Comparison of ENCODE assay signal across 23 cellular contexts in the genomic region with DNA sequence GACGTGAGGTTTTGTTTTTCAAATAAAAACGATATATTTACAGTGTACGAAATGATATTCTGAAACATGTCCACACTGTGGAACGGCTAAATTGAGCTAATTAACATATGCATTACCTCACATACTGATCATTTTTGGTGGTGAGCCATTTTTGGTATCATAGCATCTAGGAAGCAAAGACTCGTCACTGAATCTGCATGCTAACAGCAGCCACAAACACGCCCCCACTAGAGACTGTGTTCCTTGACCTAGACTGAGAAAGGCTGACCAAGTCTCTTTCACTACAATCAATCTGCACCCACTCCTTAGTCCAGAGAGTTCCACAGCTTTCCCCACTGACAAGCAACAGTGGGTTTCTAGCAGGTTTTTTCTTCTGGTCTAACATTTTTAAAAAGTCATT. TPM values are rescaled to one million over a fixed set of nuclear protein-coding genes. Genes with fewer than 3 reads are reported as not detected.
DNase-seq lines count a peak whose midpoint lies in the region; ATAC-seq and TF ChIP-seq lines count a peak whose summit lies in the region.
"Had no signal": no experiment of that assay in that cellular context is flagged by ENCODE, and none has a peak within 500 bp of the region (broad histone marks: within the 10 kb centered on the region; RNA-seq: fewer than 3 reads in every experiment).

No MANE protein-coding gene starts in this region.

- H2AFZ ChIP-seq in osteoblast (ENCODE audit: low read length), result no peak overlapping the region

- no peak for ATAC-seq in HG02938 (IDR thresholded peaks at IDR 0.05; ENCODE audit: unreplicated experiment)
- ATAC-seq: right cardiac atrium, T-helper 17 cell had no signal

- H3K4me1 ChIP-seq in osteoblast (ENCODE audit: insufficient read depth, low read length), result peaks cover 16% of the 10 kb centered on the region
- H3K4me1 ChIP-seq: A549, HAP-1, SJCRH30, upper lobe of left lung had no signal

- H3K4me3 ChIP-seq in astrocyte of the cerebellum (ENCODE audit: low read depth, low read length), result no peak overlapping the region
- no peak overlapping the region for H3K4me3 ChIP-seq in osteoblast (ENCODE audit: insufficient read depth, low read length)
- H3K4me3 ChIP-seq: A549, HAP-1, SJCRH30, upper lobe of left lung had no signal

- H3K9me3 Mint-ChIP-seq in activated T-cell treated with anti-CD3 and anti-CD28 coated beads, Interleukin-2, amount 50 U/mL, for 24 hours, result no peaks in the 10 kb centered on the region
- no peaks in the 10 kb centered on the region for H3K9me3 Mint-ChIP-seq in HFFc6
- H3K9me3 Mint-ChIP-seq: activated naive CD8-positive, alpha-beta T cell treated with anti-CD3 and anti-CD28 coated beads, Interleukin-2, amount 10 ng/mL, durations not matched to agents 7 days and 5 days; activated T-helper 1 cell treated with anti-CD3 and anti-CD28 coated beads, Interleukin-12 subunit alpha, Interleukin-12 subunit beta, Interleukin-2, Interleukin-4 antibody, amounts not matched to agents 30 ng/mL and 10 ng/mL and 1 ng/mL, durations not matched to agents 14 hours and 24 hours and 36 hours; CD14-positive monocyte had no signal

- H3K36me3 ChIP-seq in osteoblast (ENCODE audit: insufficient read depth, low read length), result peaks cover 79% of the 10 kb centered on the region

- in situ Hi-C loops in astrocyte of the cerebellum (cut with HindIII; ENCODE audit: low sequenced_read_pairs), result no loop called here

- H3K27me3 ChIP-seq in osteoblast (ENCODE audit: insufficient read depth, low read length), result no peaks in the 10 kb centered on the region
- H3K27me3 ChIP-seq: SJCRH30, upper lobe of left lung had no signal

- peaks cover 3% of the 10 kb centered on the region for H3K4me1 Mint-ChIP-seq in activated T-cell treated with anti-CD3 and anti-CD28 coated beads, Interleukin-2, amount 50 U/mL, for 24 hours (ENCODE audit: low read depth)
- peaks cover 26% of the 10 kb centered on the region for H3K4me1 Mint-ChIP-seq in HFFc6 (ENCODE audit: low read depth)

- no peaks in the 10 kb centered on the region for H3K27me3 Mint-ChIP-seq in activated T-cell treated with anti-CD3 and anti-CD28 coated beads, Interleukin-2, amount 50 U/mL, for 24 hours
- no peaks in the 10 kb centered on the region; the same call in 1 of the 2 replicates for H3K27me3 Mint-ChIP-seq in HFFc6 (ENCODE audit: insufficient read depth)
- H3K27me3 Mint-ChIP-seq: activated naive CD8-positive, alpha-beta T cell treated with anti-CD3 and anti-CD28 coated beads, Interleukin-2, amount 10 ng/mL, durations not matched to agents 7 days and 5 days; T-helper 17 cell had no signal

- H3K4me3 Mint-ChIP-seq in activated T-cell treated with anti-CD3 and anti-CD28 coated beads, Interleukin-2, amount 50 U/mL, for 24 hours, result no peak overlapping the region
- H3K4me3 Mint-ChIP-seq in HFFc6, result no peak overlapping the region; the same call in 1 of the 2 replicates
- H3K4me3 Mint-ChIP-seq: activated naive CD8-positive, alpha-beta T cell treated with anti-CD3 and anti-CD28 coated beads, Interleukin-2, amount 10 ng/mL, durations not matched to agents 7 days and 5 days; activated T-helper 1 cell treated with anti-CD3 and anti-CD28 coated beads, Interleukin-12 subunit alpha, Interleukin-12 subunit beta, Interleukin-2, Interleukin-4 antibody, amounts not matched to agents 30 ng/mL and 10 ng/mL and 1 ng/mL, durations not matched to agents 14 hours and 24 hours and 36 hours; CD14-positive monocyte; T-helper 17 cell had no signal

- H3K27ac ChIP-seq in osteoblast (ENCODE audit: low read depth, low read length), result peak overlapping the region; percentile 64
- H3K27ac ChIP-seq: A549, SJCRH30, upper lobe of left lung had no signal

- peak overlapping the region; percentile 72 for H3K27ac Mint-ChIP-seq in activated T-cell treated with anti-CD3 and anti-CD28 coated beads, Interleukin-2, amount 50 U/mL, for 24 hours
- H3K27ac Mint-ChIP-seq in HFFc6, result peak overlapping the region; percentile 68
- H3K27ac Mint-ChIP-seq: activated T-helper 1 cell treated with anti-CD3 and anti-CD28 coated beads, Interleukin-12 subunit alpha, Interleukin-12 subunit beta, Interleukin-2, Interleukin-4 antibody, amounts not matched to agents 30 ng/mL and 10 ng/mL and 1 ng/mL, durations not matched to agents 14 hours and 24 hours and 36 hours; T-helper 17 cell had no signal

- peaks cover 69% of the 10 kb centered on the region for H3K79me2 ChIP-seq in osteoblast (ENCODE audit: insufficient read depth, low read length)

- no peaks in the 10 kb centered on the region for H3K9me3 ChIP-seq in osteoblast (ENCODE audit: low read depth, low read length)
- H3K9me3 ChIP-seq: A549, HAP-1, SJCRH30, upper lobe of left lung had no signal

- no peak for DNase-seq in activated T-cell treated with anti-CD3 and anti-CD28 coated beads, Interleukin-2, amount 50 U/mL, for 24 hours
- DNase-seq in activated T-cell treated with anti-CD3 and anti-CD28 coated beads, Interleukin-2, amount 50 U/mL, for 48 hours, result no peak
- DNase-seq in HFFc6, result peak; percentile 65
- peak; percentile 57 for DNase-seq in astrocyte of the cerebellum (ENCODE audit: low read depth)
- DNase-seq in osteoblast (ENCODE audit: insufficient read length, low spot score, missing footprints), result no peak
- no peak for DNase-seq in RKO (ENCODE audit: low spot score)
- no peak for DNase-seq in NCI-H1436 treated with DMSO at 0.1 percent for 48 hours (lab: John Stamatoyannopoulos, UW)
- DNase-seq: activated naive CD8-positive, alpha-beta T cell treated with anti-CD3 and anti-CD28 coated beads, Interleukin-2, amount 10 ng/mL, durations not matched to agents 7 days and 5 days; cortex of kidney; GDM1; NCI-H1105 treated with DMSO at 0.1 percent for 48 hours; NCI-H2081 treated with DMSO at 0.1 percent for 48 hours; right cardiac atrium; SJCRH30; T-helper 17 cell; upper lobe of left lung had no signal

- peak overlapping the region; percentile 7 for H3K4me2 ChIP-seq in osteoblast (ENCODE audit: insufficient read depth, low read length)
- H3K4me2 ChIP-seq: A549 had no signal

- peaks cover 33% of the 10 kb centered on the region for H4K20me1 ChIP-seq in osteoblast (ENCODE audit: insufficient read depth, low read length)

- H3K36me3 Mint-ChIP-seq in activated T-cell treated with anti-CD3 and anti-CD28 coated beads, Interleukin-2, amount 50 U/mL, for 24 hours (ENCODE audit: low read depth), result peaks cover 82% of the 10 kb centered on the region
- peaks cover 23% of the 10 kb centered on the region for H3K36me3 Mint-ChIP-seq in HFFc6 (ENCODE audit: low read depth)

- TF ChIP-seq CTCF in HFFc6 (IDR thresholded peaks at IDR 0.05) (no peak), astrocyte of the cerebellum (IDR thresholded peaks at IDR 0.05; ENCODE audit: low read depth, low read length, missing control alignments) (no peak), osteoblast (IDR thresholded peaks at IDR 0.05; ENCODE audit: extremely low read depth, low read depth, low read length) (no peak)

RNA-seq across cellular contexts. Expression of a gene that starts 29.5 kb away (rescaled TPM):
- 100 to 1,000 TPM; 121 to 140 (median 133) TPM for total RNA-seq in HFFc6 (2021; fragmentation: NEBNext Ultra II Directional; extraction: Animal tissue kit (Norgen Biotek cat#: 25700))
- 97.8 and 118 TPM in 2 replicates for total RNA-seq in osteoblast

RNA-seq across cellular contexts. Expression of a gene that starts 29.6 kb away (rescaled TPM):
- 10 to 100 TPM; 14.3 to 19.6 (median 17.2) TPM for total RNA-seq in HFFc6 (2021; fragmentation: NEBNext Ultra II Directional; extraction: Animal tissue kit (Norgen Biotek cat#: 25700))
- total RNA-seq in osteoblast, result 2.9 and 11.5 TPM in 2 replicates

RNA-seq across cellular contexts. Expression of a gene that starts 48.9 kb away (rescaled TPM):
- total RNA-seq in HFFc6 (2021; fragmentation: NEBNext Ultra II Directional; extraction: Animal tissue kit (Norgen Biotek cat#: 25700)), result under 1 TPM in 5 of 6 experiments, not detected in 1; 0.37 to 0.76 (median 0.57) TPM
- total RNA-seq in osteoblast, result not detected in 2 replicates
- total RNA-seq: myocyte, NCI-H460 had no signal

RNA-seq across cellular contexts. Expression of a gene that starts 55.3 kb away (rescaled TPM):
- 10 to 100 TPM; 21.9 to 27.7 (median 23.9) TPM for total RNA-seq in HFFc6 (2021; fragmentation: NEBNext Ultra II Directional; extraction: Animal tissue kit (Norgen Biotek cat#: 25700))
- 43.0 and 44.5 TPM in 2 replicates for total RNA-seq in osteoblast

RNA-seq across cellular contexts. Expression of a gene that starts 59.0 kb away (rescaled TPM):
- 10 to 100 TPM; 20.9 to 33.4 (median 30.9) TPM for total RNA-seq in HFFc6 (2021; fragmentation: NEBNext Ultra II Directional; extraction: Animal tissue kit (Norgen Biotek cat#: 25700))
- total RNA-seq in osteoblast, result 21.0 and 21.5 TPM in 2 replicates

Comparison
In these comparisons a context has a peak if more than half of its experiments do, and no peak if none do; other contexts are left out.
1. DNase-seq: peak in HFFc6 (single experiment) and astrocyte of the cerebellum (single experiment); none in activated T-cell treated with anti-CD3 and anti-CD28 coated beads, Interleukin-2, amount 50 U/mL, for 24 hours (single experiment), activated T-cell treated with anti-CD3 and anti-CD28 coated beads, Interleukin-2, amount 50 U/mL, for 48 hours (0 of 2), osteoblast (single experiment), RKO (single experiment) and NCI-H1436 treated with DMSO at 0.1 percent for 48 hours (single experiment).